In genomic region chr4:182143822-182144620, GRCh38 we compare ENCODE assay signal across 8 cellular contexts.
DNase-seq lines count a peak whose midpoint lies in the region; ATAC-seq and TF ChIP-seq lines count a peak whose summit lies in the region.

No MANE protein-coding gene starts in this region.

- no peaks in the 10 kb centered on the region for H3K9me3 Mint-ChIP-seq in type B pancreatic cell

- no peaks in the 10 kb centered on the region for H3K36me3 Mint-ChIP-seq in type B pancreatic cell

- peaks cover 59% of the 10 kb centered on the region for H3K27me3 Mint-ChIP-seq in type B pancreatic cell

- peak; percentile 41 for ATAC-seq in HG02642 (IDR thresholded peaks at IDR 0.05; ENCODE audit: poor library complexity, unreplicated experiment)
- no peak for ATAC-seq in HG03095 (IDR thresholded peaks at IDR 0.05; ENCODE audit: unreplicated experiment)

- no peak for TF ChIP-seq CTCF in type B pancreatic cell (conservative IDR thresholded peaks at IDR 0.05)

- peak overlapping the region; percentile 94 for H3K27ac Mint-ChIP-seq in type B pancreatic cell

- peaks cover 34% of the 10 kb centered on the region for H3K4me1 Mint-ChIP-seq in type B pancreatic cell (ENCODE audit: unreplicated experiment)

- DNase-seq in Daoy (ENCODE audit: low read depth) (peak; percentile 86), dermis blood vessel endothelial cell (peak; percentile 17), medulla oblongata (ENCODE audit: extremely low spot score) (peak; percentile 50), type B pancreatic cell (ENCODE audit: extremely low spot score, unreplicated experiment) (peak; percentile 83)
- no peak for DNase-seq in effector CD8-positive, alpha-beta T cell (lab: John Stamatoyannopoulos, UW)

- H3K4me3 Mint-ChIP-seq in type B pancreatic cell = peak overlapping the region; percentile 97

TF ChIP-seq in PFSK-1, 5 proteins besides CTCF, POLR2A, EP300 and RAD21:
- 0 out of 2 replicates have a peak, but pooled peaks have one; percentile 23 for TF ChIP-seq POLR2AphosphoS5 (IDR thresholded peaks at IDR 0.05; ENCODE audit: low read depth, low read length)
- TF ChIP-seq FOXP2 (optimal IDR thresholded peaks at IDR 0.05; ENCODE audit: borderline replicate concordance, extremely low read depth, extremely low read length, insufficient read depth) = no peak
- TF ChIP-seq SIN3A (IDR thresholded peaks at IDR 0.05; ENCODE audit: borderline replicate concordance, insufficient read depth, low read length) = peak; percentile 84; the same call in 1 of the 2 replicates
